1 cellular context compared by ENCODE assay signal in genomic region chr3:3392946-3393345, GRCh38.
TF ChIP-seq lines count a peak whose summit lies in the region.

No MANE protein-coding gene starts in this region.

TF ChIP-seq in H1, 55 proteins besides CTCF, POLR2A, EP300 and RAD21:
- no peak for TF ChIP-seq TAF1 (IDR thresholded peaks at IDR 0.05; ENCODE audit: low read depth, low read length)
- no peak for TF ChIP-seq PHF8 (conservative IDR thresholded peaks at IDR 0.05; ENCODE audit: low read depth, low read length)
- TF ChIP-seq CBX8 (IDR thresholded peaks at IDR 0.05; ENCODE audit: borderline replicate concordance, low read depth, low read length): no peak
- no peak for TF ChIP-seq ASH2L (IDR thresholded peaks at IDR 0.05; ENCODE audit: low read length)
- no peak for TF ChIP-seq E2F6 (IDR thresholded peaks at IDR 0.05)
- TF ChIP-seq MAFK (IDR thresholded peaks at IDR 0.05; ENCODE audit: low read depth, low read length): no peak
- TF ChIP-seq GTF2F1 (IDR thresholded peaks at IDR 0.05; ENCODE audit: borderline replicate concordance, low read depth, low read length): no peak
- TF ChIP-seq FOSL1 (IDR thresholded peaks at IDR 0.05; ENCODE audit: insufficient read depth, low read depth, low read length): no peak
- no peak for TF ChIP-seq SIX5 (IDR thresholded peaks at IDR 0.05; ENCODE audit: low read depth, low read length)
- no peak for TF ChIP-seq SP1 (IDR thresholded peaks at IDR 0.05; ENCODE audit: low read depth, low read length)
- no peak for TF ChIP-seq GABPA (IDR thresholded peaks at IDR 0.05; ENCODE audit: borderline replicate concordance, insufficient read depth, low read length)
